Comparison of ENCODE assay signal across 22 cellular contexts in the genomic region with DNA sequence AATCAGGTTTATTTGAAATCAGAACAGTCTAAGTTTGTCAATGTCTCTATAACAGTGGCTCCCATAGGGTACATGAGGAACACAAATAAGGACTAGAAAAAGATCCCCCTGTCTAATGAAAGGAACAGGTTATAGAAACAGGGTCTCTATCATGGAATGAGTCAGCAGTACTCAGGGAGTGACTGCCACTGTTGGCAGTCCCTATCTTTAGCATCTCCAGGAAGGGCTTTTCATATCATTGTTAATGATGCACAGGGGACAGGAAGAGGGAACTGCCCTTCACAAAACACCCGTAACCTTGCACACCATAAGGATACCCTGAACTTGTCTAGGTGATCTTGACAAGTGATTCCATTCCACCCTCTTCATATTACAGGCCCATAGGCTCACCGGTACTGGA. TPM values are rescaled to one million over a fixed set of nuclear protein-coding genes. Genes with fewer than 3 reads are reported as not detected.
DNase-seq lines count a peak whose midpoint lies in the region; ATAC-seq and TF ChIP-seq lines count a peak whose summit lies in the region.
"Had no signal": no experiment of that assay in that cellular context is flagged by ENCODE, and none has a peak within 500 bp of the region (broad histone marks: within the 10 kb centered on the region; RNA-seq: fewer than 3 reads in every experiment).

No MANE protein-coding gene starts in this region.

- no peak for ATAC-seq in central memory CD8-positive, alpha-beta T cell (replicated peaks; ENCODE audit: extremely low read depth, poor library complexity, severe bottlenecking)
- ATAC-seq: body of pancreas had no signal

- H3K4me1 ChIP-seq in thyroid gland, result no peaks in the 10 kb centered on the region
- H3K4me1 ChIP-seq: body of pancreas, sigmoid colon, tibial artery had no signal

- H3K9me3 Mint-ChIP-seq in activated naive CD4-positive, alpha-beta T cell treated with anti-CD3 and anti-CD28 coated beads, Interleukin-2, amount 10 ng/mL, durations not matched to agents 7 days and 5 days, result no peaks in the 10 kb centered on the region
- H3K9me3 Mint-ChIP-seq in T-helper 1 cell treated with Interleukin-12 subunit alpha and Interleukin-12 subunit beta and Interleukin-4 antibody, amounts not matched to agents 30 μg/mL and 1 μg/mL, for 36 hours, result peaks cover 10% of the 10 kb centered on the region
- no peaks in the 10 kb centered on the region for H3K9me3 Mint-ChIP-seq in central memory CD8-positive, alpha-beta T cell
- H3K9me3 Mint-ChIP-seq in stimulated activated naive CD8-positive, alpha-beta T cell treated with anti-CD3 and anti-CD28 coated beads, Interleukin-15, Interleukin-2, amounts not matched to agents 100 ng/mL and 50 ng/mL, for 24 hours, result no peaks in the 10 kb centered on the region
- H3K9me3 Mint-ChIP-seq: activated B cell treated with CpG ODN at 0.5 μM for 24 hours; activated naive CD4-positive, alpha-beta T cell treated with anti-CD3 and anti-CD28 coated beads, Interleukin-2, amount 50 U/mL, for 72 hours had no signal

- H3K9me3 ChIP-seq in thyroid gland, result no peaks in the 10 kb centered on the region
- H3K9me3 ChIP-seq: body of pancreas, sigmoid colon, tibial artery had no signal

- no peak for DNase-seq in activated naive CD4-positive, alpha-beta T cell treated with anti-CD3 and anti-CD28 coated beads, Interleukin-2, amount 10 ng/mL, durations not matched to agents 7 days and 5 days
- no peak for DNase-seq in activated naive CD4-positive, alpha-beta T cell treated with Interleukin-2 at 50 U/mL for 16 hours
- DNase-seq in central memory CD8-positive, alpha-beta T cell (ENCODE audit: low spot score in 2 of 2), result no peak
- DNase-seq in thyroid gland (no peak), NCI-H82 (lab: John Stamatoyannopoulos, UW) (no peak)
- DNase-seq: activated B cell treated with CpG ODN at 0.5 μM for 24 hours; activated CD8-positive, alpha-beta memory T cell treated with anti-CD3 and anti-CD28 coated beads, Interleukin-2, amount 50 U/mL, for 4 hours; body of pancreas; DND-41; endodermal cell; GOT3; MM.1S; NCI-H146; NCI-H748 treated with DMSO at 0.1 percent for 48 hours; nephron progenitor cell; PC-9; SIG-M5; sigmoid colon; tibial artery had no signal

- H3K36me3 ChIP-seq in thyroid gland, result no peaks in the 10 kb centered on the region
- H3K36me3 ChIP-seq: sigmoid colon, tibial artery had no signal

- H3K4me3 Mint-ChIP-seq in activated naive CD4-positive, alpha-beta T cell treated with anti-CD3 and anti-CD28 coated beads, Interleukin-2, amount 10 ng/mL, durations not matched to agents 7 days and 5 days, result peak overlapping the region; percentile 53
- H3K4me3 Mint-ChIP-seq in T-helper 1 cell treated with Interleukin-12 subunit alpha and Interleukin-12 subunit beta and Interleukin-4 antibody, amounts not matched to agents 30 μg/mL and 1 μg/mL, for 36 hours, result peak overlapping the region; percentile 11
- H3K4me3 Mint-ChIP-seq in central memory CD8-positive, alpha-beta T cell, result peak overlapping the region; percentile 47
- peak overlapping the region; percentile 45 for H3K4me3 Mint-ChIP-seq in stimulated activated naive CD8-positive, alpha-beta T cell treated with anti-CD3 and anti-CD28 coated beads, Interleukin-15, Interleukin-2, amounts not matched to agents 100 ng/mL and 50 ng/mL, for 24 hours
- H3K4me3 Mint-ChIP-seq: activated B cell treated with CpG ODN at 0.5 μM for 24 hours, endodermal cell, nephron progenitor cell had no signal

- H3K4me1 Mint-ChIP-seq in activated naive CD4-positive, alpha-beta T cell treated with anti-CD3 and anti-CD28 coated beads, Interleukin-2, amount 10 ng/mL, durations not matched to agents 7 days and 5 days, result peaks cover 44% of the 10 kb centered on the region
- peaks cover 35% of the 10 kb centered on the region for H3K4me1 Mint-ChIP-seq in T-helper 1 cell treated with Interleukin-12 subunit alpha and Interleukin-12 subunit beta and Interleukin-4 antibody, amounts not matched to agents 30 μg/mL and 1 μg/mL, for 36 hours (ENCODE audit: low read depth)
- H3K4me1 Mint-ChIP-seq in central memory CD8-positive, alpha-beta T cell, result peaks cover 27% of the 10 kb centered on the region
- peaks cover 44% of the 10 kb centered on the region for H3K4me1 Mint-ChIP-seq in stimulated activated naive CD8-positive, alpha-beta T cell treated with anti-CD3 and anti-CD28 coated beads, Interleukin-15, Interleukin-2, amounts not matched to agents 100 ng/mL and 50 ng/mL, for 24 hours (ENCODE audit: low read depth)
- H3K4me1 Mint-ChIP-seq: activated B cell treated with CpG ODN at 0.5 μM for 24 hours, endodermal cell, nephron progenitor cell had no signal

- 75 to 92% methylated on average over 2 of the region's 2 CpGs for WGBS in thyroid gland, 2 donors

- no peak for TF ChIP-seq POLR2A in thyroid gland (IDR thresholded peaks at IDR 0.05)

- peaks cover 6% of the 10 kb centered on the region for H3K36me3 Mint-ChIP-seq in activated naive CD4-positive, alpha-beta T cell treated with anti-CD3 and anti-CD28 coated beads, Interleukin-2, amount 10 ng/mL, durations not matched to agents 7 days and 5 days
- peaks cover 6% of the 10 kb centered on the region for H3K36me3 Mint-ChIP-seq in T-helper 1 cell treated with Interleukin-12 subunit alpha and Interleukin-12 subunit beta and Interleukin-4 antibody, amounts not matched to agents 30 μg/mL and 1 μg/mL, for 36 hours (ENCODE audit: low read depth)
- H3K36me3 Mint-ChIP-seq in central memory CD8-positive, alpha-beta T cell (ENCODE audit: insufficient read depth), result no peaks in the 10 kb centered on the region
- no peaks in the 10 kb centered on the region for H3K36me3 Mint-ChIP-seq in stimulated activated naive CD8-positive, alpha-beta T cell treated with anti-CD3 and anti-CD28 coated beads, Interleukin-15, Interleukin-2, amounts not matched to agents 100 ng/mL and 50 ng/mL, for 24 hours (ENCODE audit: low read depth)

- intact Hi-C loops in thyroid gland (cut with DNase I), result no loop called here

- H3K4me3 ChIP-seq in thyroid gland (replicated peaks in 1 of 3), result no peak overlapping the region
- H3K4me3 ChIP-seq: body of pancreas, PC-9, sigmoid colon, tibial artery had no signal

- no peak overlapping the region for H3K27ac ChIP-seq in thyroid gland
- H3K27ac ChIP-seq: body of pancreas, PC-9, sigmoid colon, tibial artery had no signal

- H3K27me3 ChIP-seq in thyroid gland, result no peaks in the 10 kb centered on the region
- H3K27me3 ChIP-seq: body of pancreas, sigmoid colon, tibial artery had no signal

- H3K27me3 Mint-ChIP-seq in activated naive CD4-positive, alpha-beta T cell treated with anti-CD3 and anti-CD28 coated beads, Interleukin-2, amount 10 ng/mL, durations not matched to agents 7 days and 5 days, result no peaks in the 10 kb centered on the region
- no peaks in the 10 kb centered on the region for H3K27me3 Mint-ChIP-seq in T-helper 1 cell treated with Interleukin-12 subunit alpha and Interleukin-12 subunit beta and Interleukin-4 antibody, amounts not matched to agents 30 μg/mL and 1 μg/mL, for 36 hours (ENCODE audit: low read depth)
- H3K27me3 Mint-ChIP-seq in central memory CD8-positive, alpha-beta T cell, result no peaks in the 10 kb centered on the region
- no peaks in the 10 kb centered on the region for H3K27me3 Mint-ChIP-seq in stimulated activated naive CD8-positive, alpha-beta T cell treated with anti-CD3 and anti-CD28 coated beads, Interleukin-15, Interleukin-2, amounts not matched to agents 100 ng/mL and 50 ng/mL, for 24 hours

- H3K27ac Mint-ChIP-seq in activated naive CD4-positive, alpha-beta T cell treated with anti-CD3 and anti-CD28 coated beads, Interleukin-2, amount 10 ng/mL, durations not matched to agents 7 days and 5 days, result peak overlapping the region; percentile 96
- H3K27ac Mint-ChIP-seq in T-helper 1 cell treated with Interleukin-12 subunit alpha and Interleukin-12 subunit beta and Interleukin-4 antibody, amounts not matched to agents 30 μg/mL and 1 μg/mL, for 36 hours, result peak overlapping the region; percentile 80
- H3K27ac Mint-ChIP-seq in central memory CD8-positive, alpha-beta T cell (ENCODE audit: low read depth), result peak overlapping the region; percentile 38
- peak overlapping the region; percentile 72 for H3K27ac Mint-ChIP-seq in stimulated activated naive CD8-positive, alpha-beta T cell treated with anti-CD3 and anti-CD28 coated beads, Interleukin-15, Interleukin-2, amounts not matched to agents 100 ng/mL and 50 ng/mL, for 24 hours
- H3K27ac Mint-ChIP-seq: activated B cell treated with CpG ODN at 0.5 μM for 24 hours; activated naive CD4-positive, alpha-beta T cell treated with anti-CD3 and anti-CD28 coated beads, Interleukin-2, amount 50 U/mL, for 72 hours; endodermal cell; nephron progenitor cell had no signal

- TF ChIP-seq CTCF in thyroid gland (IDR thresholded peaks at IDR 0.05), result no peak

- CTCF ChIA-PET in activated naive CD4-positive, alpha-beta T cell treated with anti-CD3 and anti-CD28 coated beads, Interleukin-2, amount 10 ng/mL, durations not matched to agents 7 days and 5 days (lab: Charles Lee), result no interaction called here

RNA-seq across cellular contexts. Expression of a gene that starts 38.5 kb away (rescaled TPM):
- 1 to 10 TPM; 3.6 to 6.7 (median 4.8) TPM for total RNA-seq in thyroid gland
- total RNA-seq: PC-9 had no signal

RNA-seq across cellular contexts. Expression of a gene that starts 38.7 kb away (rescaled TPM):
- 10 to 100 TPM; 13.6 to 22.7 (median 17.3) TPM for total RNA-seq in thyroid gland

RNA-seq across cellular contexts. Expression of a gene that starts 39.3 kb away (rescaled TPM):
- total RNA-seq in thyroid gland, result 10 to 100 TPM; 16.2 to 19.7 (median 17.1) TPM

Comparison
In these comparisons a context has a peak if more than half of its experiments do, and no peak if none do; other contexts are left out.
1. H3K27ac Mint-ChIP-seq: peak in every context shown above with its lines; median percentile 96 in activated naive CD4-positive, alpha-beta T cell treated with anti-CD3 and anti-CD28 coated beads, Interleukin-2, amount 10 ng/mL, durations not matched to agents 7 days and 5 days; 80 in T-helper 1 cell treated with Interleukin-12 subunit alpha and Interleukin-12 subunit beta and Interleukin-4 antibody, amounts not matched to agents 30 μg/mL and 1 μg/mL, for 36 hours; 72 in stimulated activated naive CD8-positive, alpha-beta T cell treated with anti-CD3 and anti-CD28 coated beads, Interleukin-15, Interleukin-2, amounts not matched to agents 100 ng/mL and 50 ng/mL, for 24 hours; 38 in central memory CD8-positive, alpha-beta T cell.